ENCODE assay signal across 8 cellular contexts in the genomic region with DNA sequence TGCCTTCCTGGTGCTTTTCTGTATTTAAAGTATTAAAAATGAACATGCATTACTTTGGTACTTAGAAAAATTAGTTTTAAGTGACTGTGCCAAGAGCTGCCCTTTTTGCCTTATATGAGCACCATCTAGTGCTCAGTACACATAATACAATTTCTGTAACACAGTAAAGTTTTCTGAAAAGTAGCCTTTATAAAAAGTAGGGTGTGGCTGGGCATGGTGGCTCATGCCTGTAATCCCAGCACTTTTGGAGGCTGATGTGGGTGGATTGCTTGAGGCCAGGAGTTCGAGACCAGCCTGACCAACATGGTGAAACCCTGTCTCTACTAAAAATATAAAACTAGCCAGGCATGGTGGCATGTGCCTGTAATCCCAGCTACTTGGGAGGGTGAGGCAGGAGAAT. TPM values are rescaled to one million over a fixed set of nuclear protein-coding genes. Genes with fewer than 3 reads are reported as not detected.
DNase-seq lines count a peak whose midpoint lies in the region; ATAC-seq, FAIRE-seq and TF ChIP-seq lines count a peak whose summit lies in the region.
"Not testable (repeated sequence)": the region's sequence is repeated elsewhere in the genome, so short reads cannot be mapped to it uniquely, and the experiment has no call there.

No MANE protein-coding gene starts in this region.

- H3K9me2 ChIP-seq in MM.1S (replicated peaks; ENCODE audit: insufficient read depth, low read length): not testable (repeated sequence)

- not testable (repeated sequence) for H3K4me2 ChIP-seq in MM.1S (ENCODE audit: low read depth, low read length); astrocyte (ENCODE audit: low read length)

- peak; percentile 53 for TF ChIP-seq CTCF in CD4-positive, alpha-beta T cell (IDR thresholded peaks at IDR 0.05)
- TF ChIP-seq CTCF in MM.1S (IDR thresholded peaks at IDR 0.05; ENCODE audit: low read length) (peak; percentile 43), Panc1 (IDR thresholded peaks at IDR 0.05) (peak; percentile 40; the same call in 1 of the 2 replicates), astrocyte (IDR thresholded peaks at IDR 0.05; ENCODE audit: insufficient read depth, low read depth, low read length) (peak; percentile 36)

- not testable (repeated sequence) for DNase-seq in CD4-positive, alpha-beta T cell
- DNase-seq in MM.1S: peak; percentile 21
- DNase-seq in Panc1 (ENCODE audit: low read depth, low spot score): peak; percentile 12
- peak; percentile 52 for DNase-seq in astrocyte (ENCODE audit: low read depth)
- peak; percentile 87 for DNase-seq in fibroblast of peridontal ligament (ENCODE audit: extremely low read depth)
- peak; percentile 49 for DNase-seq in medulla oblongata (ENCODE audit: extremely low spot score)
- peak; percentile 67 for DNase-seq in stromal cell of bone marrow (ENCODE audit: low read depth)

- H3K4me3 ChIP-seq in MM.1S (ENCODE audit: low read length); Panc1 (ENCODE audit: low read depth in 2 of 2, low read length in 2 of 2); astrocyte (ENCODE audit: insufficient read depth, low read depth, low read length): not testable (repeated sequence)

- CTCF ChIA-PET in CD4-positive, alpha-beta T cell (lab: Charles Lee): interaction anchor here (0.7 to 1.2 kb wide), 3 partner anchors 13 to 420 kb away, joined by 3 read pairs; a partner anchor contains a TSS
- CTCF ChIA-PET in Panc1 (lab: Charles Lee): interaction anchor here (0.6 to 0.9 kb wide), 6 partner anchors 14 to 982 kb away, joined by 4 to 10 read pairs (median 5); no protein-coding TSS in a partner anchor

- not testable (repeated sequence) for H2AFZ ChIP-seq in MM.1S (ENCODE audit: low read length); astrocyte (ENCODE audit: low read depth, low read length)

- not testable (repeated sequence) for H3K27me3 Mint-ChIP-seq in CD4-positive, alpha-beta T cell; astrocyte (ENCODE audit: low read depth, unreplicated experiment)

- H3K27ac ChIP-seq in CD4-positive, alpha-beta T cell (ENCODE audit: low read depth, low read length); MM.1S (ENCODE audit: low read length); Panc1 (ENCODE audit: low read length); astrocyte (ENCODE audit: low read depth, low read length): not testable (repeated sequence)

- intact Hi-C loops in CD4-positive, alpha-beta T cell (cut with DNase I, micrococcal nuclease): loop anchor here (2.0 to 10.0 kb wide), 5 partner anchors 161 to 741 kb away; no protein-coding TSS in a partner anchor
- intact Hi-C loops in Panc1 (cut with micrococcal nuclease; ENCODE audit: unreplicated experiment): loop anchor here (10.0 kb wide), 1 partner anchor 161 kb away; no protein-coding TSS in a partner anchor

- H3K9me3 Mint-ChIP-seq in CD4-positive, alpha-beta T cell; astrocyte (ENCODE audit: unreplicated experiment): not testable (repeated sequence)

- POLR2A ChIA-PET in CD4-positive, alpha-beta T cell (lab: Charles Lee): interaction anchor here (1.1 kb wide), 1 partner anchor 8 kb away, joined by 3 read pairs; no protein-coding TSS in a partner anchor
- POLR2A ChIA-PET in Panc1 (lab: Charles Lee): not testable (repeated sequence)

- H3K79me2 ChIP-seq in MM.1S (ENCODE audit: low read length); astrocyte (ENCODE audit: insufficient read depth, low read length): not testable (repeated sequence)

- not testable (repeated sequence) for H3F3A ChIP-seq in MM.1S (ENCODE audit: insufficient read depth, low read length)

- H3K9me3 ChIP-seq in CD4-positive, alpha-beta T cell (ENCODE audit: control insufficient read depth, low read length); MM.1S (replicated peaks; ENCODE audit: insufficient read depth, low read length); Panc1 (ENCODE audit: control insufficient read depth, insufficient read depth, low read depth, low read length); astrocyte (ENCODE audit: insufficient read depth, low read depth, low read length): not testable (repeated sequence)

- H3K36me3 Mint-ChIP-seq in CD4-positive, alpha-beta T cell (ENCODE audit: low read depth): peaks cover 36% of the 10 kb centered on the region
- H3K36me3 Mint-ChIP-seq in astrocyte (ENCODE audit: low read depth, unreplicated experiment): not testable (repeated sequence)

- in situ Hi-C loops in Panc1 (cut with HindIII; ENCODE audit: low pct_unique_long_range_greater_than_20kb, low sequenced_read_pairs): not testable (repeated sequence)

- H3K9ac ChIP-seq in MM.1S (ENCODE audit: low read length); astrocyte (ENCODE audit: low read length): not testable (repeated sequence)

- peak; percentile 55 for ATAC-seq in CD4-positive, alpha-beta T cell (ENCODE audit: poor library complexity)
- peak; percentile 62 for ATAC-seq in GM18861 (IDR thresholded peaks at IDR 0.05; ENCODE audit: unreplicated experiment)
- peak; percentile 65; the same call in 1 of the 2 replicates for ATAC-seq in Panc1

- not testable (repeated sequence) for FAIRE-seq in astrocyte (lab: Jason Lieb, UNC)

- not testable (repeated sequence) for H4K20me1 ChIP-seq in MM.1S (ENCODE audit: insufficient read depth, low read length); astrocyte (ENCODE audit: insufficient read depth, low read length)

- peaks cover 38% of the 10 kb centered on the region for H3K4me1 Mint-ChIP-seq in CD4-positive, alpha-beta T cell (ENCODE audit: low read depth)
- H3K4me1 Mint-ChIP-seq in astrocyte (ENCODE audit: low read depth, unreplicated experiment): not testable (repeated sequence)

- not testable (repeated sequence) for H3K4me1 ChIP-seq in MM.1S (ENCODE audit: low read length); Panc1 (ENCODE audit: control insufficient read depth, insufficient read depth, low read length); astrocyte (ENCODE audit: insufficient read depth, low read length)

- not testable (repeated sequence) for H3K27me3 ChIP-seq in CD4-positive, alpha-beta T cell (ENCODE audit: control insufficient read depth, insufficient read depth, low read length); MM.1S (replicated peaks; ENCODE audit: insufficient read depth, low read length); Panc1 (ENCODE audit: control insufficient read depth, insufficient read depth, low read length); astrocyte (ENCODE audit: insufficient read depth, low read length)

- H3K36me3 ChIP-seq in MM.1S (replicated peaks; ENCODE audit: insufficient read depth, low read length); Panc1 (ENCODE audit: control insufficient read depth, insufficient read depth, low read length); astrocyte (ENCODE audit: insufficient read depth, low read length): not testable (repeated sequence)

- H3K4me3 Mint-ChIP-seq in CD4-positive, alpha-beta T cell; astrocyte (ENCODE audit: unreplicated experiment): not testable (repeated sequence)

- H3K27ac Mint-ChIP-seq in CD4-positive, alpha-beta T cell: peak overlapping the region; percentile 24
- H3K27ac Mint-ChIP-seq in astrocyte (ENCODE audit: unreplicated experiment): not testable (repeated sequence)

- BruUV-seq in Panc1 (replicated peaks; lab: Mats Ljungman, UMichigan): not testable (repeated sequence)

RNA-seq across cellular contexts. Expression of a gene that starts 45.0 kb away (rescaled TPM):
- 10 to 100 TPM; 45.3 to 48.2 TPM for total RNA-seq in CD4-positive, alpha-beta T cell
- total RNA-seq in Panc1 (2021; ENCODE audit: unreplicated experiment): 28.7 TPM
- polyA plus RNA-seq in Panc1 (2012; ENCODE audit: insufficient read length): 11.8 TPM
- 55.2 and 57.7 TPM in 2 replicates for total RNA-seq in astrocyte
